In genomic region chr10:12042797-12043651, GRCh38 we compare ENCODE assay signal across 8 cellular contexts.
DNase-seq lines count a peak whose midpoint lies in the region; ATAC-seq lines count a peak whose summit lies in the region.

Gene UPF2, minus strand, starts transcription at chr10:12042809. Its CDS starts 7,386 bp downstream, at chr10:12035423.

- DNase-seq in C1 segment of cervical spinal cord (lab: John Stamatoyannopoulos, UW): peak; percentile 97 to 99 (median 98)
- peak; percentile 98 for DNase-seq in NCI-H774 (lab: John Stamatoyannopoulos, UW)
- peak; percentile 94 to 98 for DNase-seq in activated CD4-positive, alpha-beta T cell treated with anti-CD3 and anti-CD28 coated beads, Interleukin-2, amount 50 U/mL, for 24 hours (ENCODE audit: low read depth in 1 of 2, low spot score in 1 of 2)
- peak; percentile 98 for DNase-seq in dedifferentiated amniotic fluid mesenchymal stem cell (ENCODE audit: extremely low spot score)
- peak; percentile 99 for DNase-seq in left kidney (ENCODE audit: low read depth, low spot score)
- DNase-seq in stimulated activated CD4-positive, alpha-beta T cell treated with anti-CD3 and anti-CD28 coated beads, Interleukin-1b, Interleukin-23, amount 100 ng/mL, for 48 hours: peak; percentile 99

- peak; percentile 68 for ATAC-seq in GM19397 (IDR thresholded peaks at IDR 0.05; ENCODE audit: unreplicated experiment)
- peak; percentile 42 for ATAC-seq in HG03565 (IDR thresholded peaks at IDR 0.05; ENCODE audit: unreplicated experiment)

Comparison
In these comparisons a context has a peak if more than half of its experiments do, and no peak if none do; other contexts are left out.
1. Peak in every context shown above with its lines: DNase-seq and ATAC-seq.